Comparison of ENCODE assay signal across 25 cellular contexts in genomic region chr7:112594397-112594796, GRCh38.
DNase-seq lines count a peak whose midpoint lies in the region; ATAC-seq, FAIRE-seq and TF ChIP-seq lines count a peak whose summit lies in the region.
"Had no signal": no experiment of that assay in that cellular context is flagged by ENCODE, and none has a peak within 500 bp of the region (broad histone marks: within the 10 kb centered on the region; RNA-seq: fewer than 3 reads in every experiment).

No MANE protein-coding gene starts in this region.

- no peaks in the 10 kb centered on the region for H3K9me3 ChIP-seq in astrocyte (ENCODE audit: insufficient read depth, low read depth, low read length)
- no peaks in the 10 kb centered on the region for H3K9me3 ChIP-seq in T-helper 17 cell (ENCODE audit: control insufficient read depth, low read length, poor library complexity, severe bottlenecking)
- H3K9me3 ChIP-seq: ascending aorta, right lobe of liver, tibial nerve had no signal

- FAIRE-seq in astrocyte (lab: Jason Lieb, UNC), result no peak
- FAIRE-seq: kidney had no signal

- H3K4me3 ChIP-seq in astrocyte (ENCODE audit: insufficient read depth, low read depth, low read length), result no peak overlapping the region
- no peak overlapping the region for H3K4me3 ChIP-seq in fibroblast of the aortic adventitia (ENCODE audit: low read depth, low read length)
- H3K4me3 ChIP-seq: ascending aorta, right lobe of liver, tibial nerve had no signal

- ATAC-seq in T-helper 17 cell, result no peak
- ATAC-seq: activated T-helper 17 cell treated with anti-CD3 and anti-CD28 coated beads, Interleukin-2, amount 50 U/mL, for 72 hours; CD8-positive, alpha-beta T cell; right lobe of liver had no signal

- H3K4me3 Mint-ChIP-seq in astrocyte (ENCODE audit: unreplicated experiment) (no peak overlapping the region), T-helper 17 cell (no peak overlapping the region)
- H3K4me3 Mint-ChIP-seq: activated B cell treated with CpG ODN at 0.5 μM for 24 hours; activated naive CD4-positive, alpha-beta T cell treated with anti-CD3 and anti-CD28 coated beads, Interleukin-2, amount 50 U/mL, for 24 hours; activated T-helper 17 cell treated with anti-CD3 and anti-CD28 coated beads, Interleukin-2, amount 50 U/mL, for 72 hours; CD8-positive, alpha-beta T cell; stimulated activated naive CD8-positive, alpha-beta T cell treated with anti-CD3 and anti-CD28 coated beads, Interleukin-15, Interleukin-2, amounts not matched to agents 100 ng/mL and 50 ng/mL, for 24 hours had no signal

- H3K4me1 Mint-ChIP-seq in astrocyte (ENCODE audit: low read depth, unreplicated experiment) (no peaks in the 10 kb centered on the region), T-helper 17 cell (no peaks in the 10 kb centered on the region)
- H3K4me1 Mint-ChIP-seq: activated B cell treated with CpG ODN at 0.5 μM for 24 hours; activated naive CD4-positive, alpha-beta T cell treated with anti-CD3 and anti-CD28 coated beads, Interleukin-2, amount 50 U/mL, for 24 hours; activated T-helper 17 cell treated with anti-CD3 and anti-CD28 coated beads, Interleukin-2, amount 50 U/mL, for 72 hours had no signal

- H3K36me3 Mint-ChIP-seq in astrocyte (ENCODE audit: low read depth, unreplicated experiment) (no peaks in the 10 kb centered on the region), T-helper 17 cell (ENCODE audit: low read depth) (no peaks in the 10 kb centered on the region)
- H3K36me3 Mint-ChIP-seq: activated naive CD4-positive, alpha-beta T cell treated with anti-CD3 and anti-CD28 coated beads, Interleukin-2, amount 50 U/mL, for 24 hours; CD8-positive, alpha-beta T cell had no signal

- no peaks in the 10 kb centered on the region for H3K79me2 ChIP-seq in astrocyte (ENCODE audit: insufficient read depth, low read length)

- no peak overlapping the region for H3K4me2 ChIP-seq in astrocyte (ENCODE audit: low read length)

- TF ChIP-seq CTCF in astrocyte (IDR thresholded peaks at IDR 0.05; ENCODE audit: insufficient read depth, low read depth, low read length) (no peak), fibroblast of the aortic adventitia (IDR thresholded peaks at IDR 0.05; ENCODE audit: insufficient read depth, low read length) (no peak)

- no peaks in the 10 kb centered on the region for H3K27me3 ChIP-seq in astrocyte (ENCODE audit: insufficient read depth, low read length)
- H3K27me3 ChIP-seq: ascending aorta, right lobe of liver, tibial nerve had no signal

- H3K27me3 Mint-ChIP-seq in astrocyte (ENCODE audit: low read depth, unreplicated experiment) (no peaks in the 10 kb centered on the region), T-helper 17 cell (peaks cover 5% of the 10 kb centered on the region)
- H3K27me3 Mint-ChIP-seq: activated B cell treated with CpG ODN at 0.5 μM for 24 hours had no signal

- H2AFZ ChIP-seq in astrocyte (ENCODE audit: low read depth, low read length), result no peak overlapping the region

- H3K4me1 ChIP-seq in astrocyte (ENCODE audit: insufficient read depth, low read length), result no peaks in the 10 kb centered on the region
- H3K4me1 ChIP-seq: ascending aorta, right lobe of liver, tibial nerve had no signal

- no peak overlapping the region for H3K27ac Mint-ChIP-seq in astrocyte (ENCODE audit: unreplicated experiment)
- H3K27ac Mint-ChIP-seq in T-helper 17 cell, result no peak overlapping the region
- H3K27ac Mint-ChIP-seq: activated B cell treated with CpG ODN at 0.5 μM for 24 hours; activated naive CD4-positive, alpha-beta T cell treated with anti-CD3 and anti-CD28 coated beads, Interleukin-2, amount 50 U/mL, for 24 hours; activated T-helper 17 cell treated with anti-CD3 and anti-CD28 coated beads, Interleukin-2, amount 50 U/mL, for 72 hours; CD8-positive, alpha-beta T cell; stimulated activated naive CD8-positive, alpha-beta T cell treated with anti-CD3 and anti-CD28 coated beads, Interleukin-15, Interleukin-2, amounts not matched to agents 100 ng/mL and 50 ng/mL, for 24 hours had no signal

- H3K36me3 ChIP-seq in astrocyte (ENCODE audit: insufficient read depth, low read length), result no peaks in the 10 kb centered on the region
- H3K36me3 ChIP-seq: ascending aorta, right lobe of liver, tibial nerve had no signal

- peak; percentile 5 for DNase-seq in HCEC 1CT
- peak; percentile 60 for DNase-seq in astrocyte (ENCODE audit: low read depth)
- DNase-seq in fibroblast of the aortic adventitia (ENCODE audit: low read depth), result peak; percentile 77
- peak; percentile 6 for DNase-seq in stromal cell of bone marrow (ENCODE audit: low read depth)
- DNase-seq in SIG-M5 treated with dmso at 0.1 percent for 504 hours (lab: John Stamatoyannopoulos, UW; ENCODE audit: unreplicated experiment), result no peak
- DNase-seq in NCI-H1092 (lab: John Stamatoyannopoulos, UW), result no peak
- no peak for DNase-seq in T-helper 17 cell
- DNase-seq: activated B cell treated with CpG ODN at 0.5 μM for 24 hours; activated CD4-positive, alpha-beta T cell treated with anti-CD3 and anti-CD28 coated beads, Interleukin-2, amount 50 U/mL, for 48 hours; activated CD8-positive, alpha-beta memory T cell treated with anti-CD3 and anti-CD28 coated beads, Interleukin-2, amount 50 U/mL, for 4 hours; AML-193; CD8-positive, alpha-beta T cell; DMS 273 treated with DMSO at 0.1 percent for 48 hours; kidney; NCI-H2081; NCI-H446 treated with DMSO at 0.1 percent for 48 hours; posterior cingulate gyrus; right lobe of liver; T1000 had no signal

- H3K27ac ChIP-seq in astrocyte (ENCODE audit: low read depth, low read length), result no peak overlapping the region
- H3K27ac ChIP-seq: ascending aorta, epithelial cell of prostate, right lobe of liver, tibial nerve had no signal

- peaks cover 4% of the 10 kb centered on the region for H3K9me3 Mint-ChIP-seq in astrocyte (ENCODE audit: unreplicated experiment)
- H3K9me3 Mint-ChIP-seq: activated B cell treated with CpG ODN at 0.5 μM for 24 hours; activated naive CD4-positive, alpha-beta T cell treated with anti-CD3 and anti-CD28 coated beads, Interleukin-2, amount 50 U/mL, for 24 hours; activated T-helper 17 cell treated with anti-CD3 and anti-CD28 coated beads, Interleukin-2, amount 50 U/mL, for 72 hours; CD8-positive, alpha-beta T cell; stimulated activated naive CD8-positive, alpha-beta T cell treated with anti-CD3 and anti-CD28 coated beads, Interleukin-15, Interleukin-2, amounts not matched to agents 100 ng/mL and 50 ng/mL, for 24 hours had no signal

- no peaks in the 10 kb centered on the region for H4K20me1 ChIP-seq in astrocyte (ENCODE audit: insufficient read depth, low read length)

- H3K9ac ChIP-seq in astrocyte (ENCODE audit: low read length), result no peak overlapping the region

Comparison
In these comparisons a context has a peak if more than half of its experiments do, and no peak if none do; other contexts are left out.
1. DNase-seq: peak in HCEC 1CT (single experiment), astrocyte (single experiment), fibroblast of the aortic adventitia (single experiment) and stromal cell of bone marrow (single experiment); none in SIG-M5 treated with dmso at 0.1 percent for 504 hours (single experiment), NCI-H1092 (single experiment) and T-helper 17 cell (0 of 3).